Comparison of ENCODE assay signal across 8 cellular contexts in the genomic region with DNA sequence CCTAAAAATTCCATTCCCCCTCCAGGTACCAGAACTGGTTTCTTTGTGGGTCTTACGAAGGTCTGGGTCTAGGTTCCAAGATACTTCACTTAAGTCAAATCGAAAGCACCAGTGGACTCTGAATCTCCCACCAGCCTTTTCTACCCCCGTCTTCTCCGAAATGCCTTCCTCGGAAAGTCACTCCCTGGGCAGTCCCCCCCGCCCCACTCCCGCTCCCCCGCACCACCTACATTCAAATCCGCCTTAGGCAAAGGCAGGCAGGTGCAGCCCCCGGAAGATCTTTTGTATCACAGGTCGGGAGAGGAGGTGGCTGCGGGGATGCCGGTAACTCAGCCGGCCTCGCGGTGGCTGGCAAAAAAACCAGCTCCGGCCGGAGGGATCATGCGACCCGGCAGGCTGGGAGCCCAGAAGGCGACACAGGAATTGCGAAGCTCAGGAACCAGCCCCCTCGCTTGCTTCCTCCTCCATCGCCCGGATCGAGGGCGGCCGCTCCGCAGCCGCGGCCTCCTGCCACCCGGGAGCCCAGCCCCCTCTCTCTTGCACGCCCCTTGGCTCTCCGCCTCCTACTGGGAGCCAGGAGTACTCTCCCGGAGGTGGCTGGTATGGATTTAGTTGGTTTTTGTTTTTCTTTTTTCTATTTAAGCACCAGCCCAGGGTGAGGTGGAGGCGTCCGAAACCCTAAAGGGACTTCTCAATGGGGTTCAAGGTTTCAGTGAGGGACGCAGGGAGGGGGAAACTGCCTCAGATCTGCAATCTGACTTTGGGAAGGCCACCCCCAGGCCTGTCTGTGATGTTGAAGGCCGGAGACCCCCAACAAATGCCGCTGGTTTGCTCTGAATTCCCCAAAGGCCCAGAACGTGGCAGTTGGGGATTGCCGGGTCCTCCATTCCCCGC. TPM values are rescaled to one million over a fixed set of nuclear protein-coding genes. Genes with fewer than 3 reads are reported as not detected.
DNase-seq lines count a peak whose midpoint lies in the region; ATAC-seq and TF ChIP-seq lines count a peak whose summit lies in the region.

TSS of gene BCL2L1 (minus strand) at position 481 of the 894 bp plus-strand sequence. CDS start 650 bp downstream, outside the sequence.

- H3K9me3 ChIP-seq in esophagus (ENCODE audit: control insufficient read depth in 2 of 2, insufficient read depth in 1 of 2, low read depth in 1 of 2, low read length in 1 of 2) (no peaks in the 10 kb centered on the region), muscle layer of colon (ENCODE audit: low read length) (no peaks in the 10 kb centered on the region)

- H3K27ac ChIP-seq in esophagus (ENCODE audit: low read depth in 2 of 2, low read length in 1 of 2) (peak within 1 kb of the TSS; percentile 95 to 99), muscle layer of colon (ENCODE audit: low read depth, low read length) (peak within 1 kb of the TSS; percentile 98)

- H3K36me3 Mint-ChIP-seq in activated T-cell treated with anti-CD3 and anti-CD28 coated beads, Interleukin-2, amount 50 U/mL, for 4 hours (ENCODE audit: insufficient read depth): peaks cover 43% of the 10 kb centered on the region

- ATAC-seq in activated T-cell treated with anti-CD3 and anti-CD28 coated beads, Interleukin-2, amount 50 U/mL, for 4 hours: peak; percentile 33 to 42

- H3K4me1 ChIP-seq in esophagus (ENCODE audit: control insufficient read depth in 2 of 2, insufficient read depth in 2 of 2, low read length in 1 of 2) (peaks cover 11 to 18% of the 10 kb centered on the region in 2 donors), muscle layer of colon (ENCODE audit: insufficient read depth, low read length) (peaks cover 44% of the 10 kb centered on the region)

- peak within 1 kb of the TSS; percentile 83 for H3K9ac ChIP-seq in muscle layer of colon (ENCODE audit: low read length)

- DNase-seq in SIG-M5 treated with dmso at 0.1 percent for 504 hours (lab: John Stamatoyannopoulos, UW; ENCODE audit: unreplicated experiment) (peak; percentile 78), SIG-M5 (lab: John Stamatoyannopoulos, UW) (no peak), HuH-7.5 (ENCODE audit: low spot score) (peak; percentile 80)
- DNase-seq in activated T-cell treated with anti-CD3 and anti-CD28 coated beads, Interleukin-2, amount 50 U/mL, for 4 hours: peak; percentile 81
- peak; percentile 85 to 87 for DNase-seq in stimulated activated CD8-positive, alpha-beta memory T cell treated with anti-CD3 and anti-CD28 coated beads, Interleukin-7, amount 100 ng/mL, for 4 hours (ENCODE audit: low read depth in 2 of 2)

- H3K36me3 ChIP-seq in esophagus (ENCODE audit: control insufficient read depth in 2 of 2, insufficient read depth in 2 of 2, low read length in 1 of 2) (peaks cover 0 to 3% of the 10 kb centered on the region in 2 donors), muscle layer of colon (ENCODE audit: insufficient read depth, low read length) (peaks cover 6% of the 10 kb centered on the region)

- no peaks in the 10 kb centered on the region for H3K9me3 Mint-ChIP-seq in activated T-cell treated with anti-CD3 and anti-CD28 coated beads, Interleukin-2, amount 50 U/mL, for 4 hours

- H3K4me3 ChIP-seq in esophagus (ENCODE audit: low read depth in 1 of 2, low read length in 2 of 2) (peak within 1 kb of the TSS; percentile 77 to 91), muscle layer of colon (ENCODE audit: low read depth in 1 of 2, low read length in 2 of 2) (peak within 1 kb of the TSS; percentile 94 to 98)

- WGBS in esophagus, 2 donors: 0 to 1% methylated on average over 41 to 43 of the region's 43 CpGs

- H3K27me3 Mint-ChIP-seq in activated T-cell treated with anti-CD3 and anti-CD28 coated beads, Interleukin-2, amount 50 U/mL, for 4 hours (ENCODE audit: low read depth): no peaks in the 10 kb centered on the region

- H3K4me1 Mint-ChIP-seq in activated T-cell treated with anti-CD3 and anti-CD28 coated beads, Interleukin-2, amount 50 U/mL, for 4 hours (ENCODE audit: low read depth): peaks cover 18% of the 10 kb centered on the region

- H3K27me3 ChIP-seq in esophagus (ENCODE audit: control insufficient read depth in 1 of 2, insufficient read depth in 2 of 2, low read length in 2 of 2) (no peaks in the 10 kb centered on the region), muscle layer of colon (ENCODE audit: control insufficient read depth in 1 of 2, insufficient read depth in 2 of 2, low read length in 2 of 2) (no peaks in the 10 kb centered on the region)

- peak within 1 kb of the TSS; percentile 95 for H3K4me3 Mint-ChIP-seq in activated T-cell treated with anti-CD3 and anti-CD28 coated beads, Interleukin-2, amount 50 U/mL, for 4 hours

TF ChIP-seq in PFSK-1, 5 proteins besides CTCF, POLR2A, EP300 and RAD21:
- TF ChIP-seq FOXP2 (optimal IDR thresholded peaks at IDR 0.05; ENCODE audit: borderline replicate concordance, extremely low read depth, extremely low read length, insufficient read depth): no peak
- peak; percentile 41; the same call in 1 of the 2 replicates for TF ChIP-seq TAF1 (IDR thresholded peaks at IDR 0.05; ENCODE audit: borderline replicate concordance, insufficient read depth, low read length)
- TF ChIP-seq SIN3A (IDR thresholded peaks at IDR 0.05; ENCODE audit: borderline replicate concordance, insufficient read depth, low read length): peak; percentile 57; the same call in 1 of the 2 replicates
- 0 out of 4 replicates have a peak, but pooled peaks of 1 of the 2 experiments have one; percentile 8 for TF ChIP-seq REST (IDR thresholded peaks at IDR 0.05; ENCODE audit: insufficient read depth in 1 of 2, low read depth in 2 of 2, low read length in 2 of 2)
- peak; percentile 42 for TF ChIP-seq POLR2AphosphoS5 (IDR thresholded peaks at IDR 0.05; ENCODE audit: low read depth, low read length)

RNA-seq across cellular contexts. Expression of gene BCL2L1, which starts in this region (rescaled TPM):
- 16.1 TPM for polyA plus RNA-seq in PFSK-1 (2012; ENCODE audit: insufficient read length, low read depth)
- total RNA-seq in activated T-cell treated with anti-CD3 and anti-CD28 coated beads, Interleukin-2, amount 50 U/mL, for 4 hours: 100 to 1,000 TPM; 237 to 274 (median 248) TPM
- 10 to 100 TPM; 60.0 to 80.9 TPM for polyA plus RNA-seq in esophagus
